Comparison of ENCODE assay signal across 1 cellular context in the genomic region with DNA sequence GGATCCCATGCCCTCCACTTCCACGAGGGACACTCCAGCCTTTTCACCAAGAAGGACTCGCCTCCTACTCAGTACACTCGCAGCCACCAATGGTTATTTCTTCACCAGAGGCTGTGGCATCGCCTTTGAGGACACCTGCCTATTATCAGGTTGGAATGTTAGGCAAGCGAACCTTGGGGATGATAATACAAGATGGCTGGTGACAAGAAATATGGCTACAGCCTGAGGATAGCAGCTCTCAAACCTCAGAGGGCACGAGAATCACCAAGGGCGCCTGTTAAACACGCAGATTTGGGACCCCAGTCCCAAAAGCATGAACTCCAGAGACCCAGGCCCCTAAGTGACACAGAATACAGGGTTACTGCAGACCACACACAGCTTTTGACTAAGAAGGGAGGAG.
TF ChIP-seq lines count a peak whose summit lies in the region.

No MANE protein-coding gene starts in this region.

TF ChIP-seq in IMR-90, 13 proteins besides CTCF, POLR2A, EP300 and RAD21:
- TF ChIP-seq SMC3 (IDR thresholded peaks at IDR 0.05; ENCODE audit: low read depth, low read length) (no peak), MAZ (IDR thresholded peaks at IDR 0.05; ENCODE audit: borderline replicate concordance, low read depth, low read length) (no peak), RFX5 (IDR thresholded peaks at IDR 0.05; ENCODE audit: low read depth, low read length) (no peak), RCOR1 (IDR thresholded peaks at IDR 0.05; ENCODE audit: insufficient replicate concordance, low read length) (no peak), BHLHE40 (IDR thresholded peaks at IDR 0.05; ENCODE audit: low read depth, low read length) (no peak), NFE2L2 (IDR thresholded peaks at IDR 0.05; ENCODE audit: low read depth, low read length) (no peak), MAFK (IDR thresholded peaks at IDR 0.05; ENCODE audit: low read depth, low read length) (no peak), CEBPB (IDR thresholded peaks at IDR 0.05; ENCODE audit: low read depth, low read length) (no peak)
- TF ChIP-seq, protein P1, sequence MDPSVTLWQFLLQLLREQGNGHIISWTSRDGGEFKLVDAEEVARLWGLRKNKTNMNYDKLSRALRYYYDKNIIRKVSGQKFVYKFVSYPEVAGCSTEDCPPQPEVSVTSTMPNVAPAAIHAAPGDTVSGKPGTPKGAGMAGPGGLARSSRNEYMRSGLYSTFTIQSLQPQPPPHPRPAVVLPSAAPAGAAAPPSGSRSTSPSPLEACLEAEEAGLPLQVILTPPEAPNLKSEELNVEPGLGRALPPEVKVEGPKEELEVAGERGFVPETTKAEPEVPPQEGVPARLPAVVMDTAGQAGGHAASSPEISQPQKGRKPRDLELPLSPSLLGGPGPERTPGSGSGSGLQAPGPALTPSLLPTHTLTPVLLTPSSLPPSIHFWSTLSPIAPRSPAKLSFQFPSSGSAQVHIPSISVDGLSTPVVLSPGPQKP (IDR thresholded peaks at IDR 0.05; ENCODE audit: borderline replicate concordance, low read depth, low read length), result no peak
- TF ChIP-seq, protein P2, sequence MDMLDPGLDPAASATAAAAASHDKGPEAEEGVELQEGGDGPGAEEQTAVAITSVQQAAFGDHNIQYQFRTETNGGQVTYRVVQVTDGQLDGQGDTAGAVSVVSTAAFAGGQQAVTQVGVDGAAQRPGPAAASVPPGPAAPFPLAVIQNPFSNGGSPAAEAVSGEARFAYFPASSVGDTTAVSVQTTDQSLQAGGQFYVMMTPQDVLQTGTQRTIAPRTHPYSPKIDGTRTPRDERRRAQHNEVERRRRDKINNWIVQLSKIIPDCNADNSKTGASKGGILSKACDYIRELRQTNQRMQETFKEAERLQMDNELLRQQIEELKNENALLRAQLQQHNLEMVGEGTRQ (IDR thresholded peaks at IDR 0.05; ENCODE audit: low read depth, low read length), result no peak
